ENCODE assay signal across 9 cellular contexts in genomic region chr4:152594981-152595916, GRCh38.
DNase-seq lines count a peak whose midpoint lies in the region; ATAC-seq and TF ChIP-seq lines count a peak whose summit lies in the region.
"Had no signal": no experiment of that assay in that cellular context is flagged by ENCODE, and none has a peak within 500 bp of the region (broad histone marks: within the 10 kb centered on the region; RNA-seq: fewer than 3 reads in every experiment).

No MANE protein-coding gene starts in this region.

- no peak for TF ChIP-seq CTCF in tibial artery (IDR thresholded peaks at IDR 0.05)

- peaks cover 0 to 6% of the 10 kb centered on the region in 2 donors for H3K27me3 ChIP-seq in tibial artery

- no peaks in the 10 kb centered on the region for H3K36me3 ChIP-seq in tibial artery

- peak; percentile 90 for ATAC-seq in GM18867 (IDR thresholded peaks at IDR 0.05; ENCODE audit: unreplicated experiment)
- peak; percentile 74 for ATAC-seq in HG02759 (IDR thresholded peaks at IDR 0.05; ENCODE audit: unreplicated experiment)

- no peak overlapping the region for H3K27ac ChIP-seq in tibial artery

- H3K4me3 ChIP-seq in tibial artery: no peak overlapping the region

- H3K9me3 ChIP-seq in tibial artery: no peaks in the 10 kb centered on the region

- peaks cover 0 to 5% (median 0%) of the 10 kb centered on the region in 4 donors for H3K4me1 ChIP-seq in tibial artery

- intact Hi-C loops in tibial artery (cut with DNase I; ENCODE audit: low total_unique reads): no loop called here

- DNase-seq in NCI-H1694 (lab: John Stamatoyannopoulos, UW) (peak; percentile 74), glomerular visceral epithelial cell (ENCODE audit: extremely low spot score) (peak; percentile 78), DMS53 treated with DMSO at 0.1 percent for 48 hours (lab: John Stamatoyannopoulos, UW; ENCODE audit: unreplicated experiment) (no peak), DMS53 (lab: John Stamatoyannopoulos, UW) (no peak), GM03348 (ENCODE audit: low spot score) (no peak), tibial artery (no peak)
- DNase-seq: activated CD4-positive, alpha-beta T cell treated with anti-CD3 and anti-CD28 coated beads, Interleukin-2, amount 50 U/mL, for 4 hours had no signal

Comparison
In these comparisons a context has a peak if more than half of its experiments do, and no peak if none do; other contexts are left out.
1. DNase-seq: peak in NCI-H1694 (single experiment) and glomerular visceral epithelial cell (single experiment); none in DMS53 treated with DMSO at 0.1 percent for 48 hours (single experiment), DMS53 (single experiment), GM03348 (single experiment) and tibial artery (0 of 2).